14 cellular contexts compared by ENCODE assay signal in the genomic region with DNA sequence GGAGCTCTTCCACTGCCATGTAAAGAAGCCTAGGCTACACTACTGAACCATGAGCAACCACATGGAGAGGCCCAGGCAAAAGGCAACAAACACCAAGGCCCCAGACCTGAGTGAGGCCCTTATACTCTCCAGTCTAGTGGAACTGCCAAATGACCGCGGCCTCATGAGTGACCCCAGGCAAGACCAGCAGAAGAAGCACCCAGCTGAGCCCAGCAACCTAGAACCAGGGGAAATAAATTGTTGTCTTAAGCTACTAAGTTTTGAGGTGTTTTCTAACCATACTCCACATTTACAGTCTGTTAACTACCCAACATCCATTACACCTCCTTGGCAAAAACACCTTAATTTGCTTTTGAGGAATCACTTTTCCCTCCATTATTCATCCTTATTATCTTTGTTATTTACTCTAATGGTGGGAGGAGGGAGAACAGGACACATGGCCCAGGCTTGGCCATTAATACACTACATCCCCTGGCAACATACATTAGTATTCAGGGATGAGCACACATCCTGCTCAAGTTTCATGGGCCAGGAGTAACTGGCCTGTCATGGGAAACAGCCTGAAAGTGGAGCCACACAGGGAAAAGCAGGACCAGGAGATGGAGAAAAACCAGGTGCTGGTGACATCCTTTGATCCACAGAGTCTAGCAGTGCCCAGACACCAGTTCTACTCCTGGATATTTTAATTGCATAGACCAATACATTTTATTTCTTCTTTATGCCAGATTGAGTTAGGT.
"Had no signal": no experiment of that assay in that cellular context is flagged by ENCODE, and none has a peak within 500 bp of the region (broad histone marks: within the 10 kb centered on the region; RNA-seq: fewer than 3 reads in every experiment).

No MANE protein-coding gene starts in this region.

- H3K27ac ChIP-seq: adrenal gland, colonic mucosa, lower lobe of right lung, pancreas, uterus, VCaP had no signal

- H3K9me3 ChIP-seq: adrenal gland, colonic mucosa, lower lobe of right lung, pancreas, uterus had no signal

- ATAC-seq: activated T-cell treated with anti-CD3 and anti-CD28 coated beads, Interleukin-2, amount 50 U/mL, for 4 hours; lower lobe of right lung; pancreas; stimulated activated effector memory CD8-positive, alpha-beta T cell treated with anti-CD3 and anti-CD28 coated beads, Interleukin-12 subunit alpha, Interleukin-12 subunit beta, amount 100 ng/mL, for 72 hours had no signal

- H3K36me3 ChIP-seq: adrenal gland, colonic mucosa, lower lobe of right lung, pancreas, uterus had no signal

- H3K4me1 ChIP-seq: adrenal gland, colonic mucosa, lower lobe of right lung, uterus had no signal

- H3K27me3 ChIP-seq: adrenal gland, colonic mucosa, pancreas, uterus had no signal

- DNase-seq: activated CD4-positive, alpha-beta memory T cell treated with anti-CD3 and anti-CD28 coated beads for 36 hours; activated effector memory CD4-positive, alpha-beta T cell treated with Interleukin-2 at 50 U/mL for 16 hours; activated T-cell treated with anti-CD3 and anti-CD28 coated beads, Interleukin-2, amount 50 U/mL, for 4 hours; adrenal gland; caudate nucleus; colonic mucosa; effector CD4-positive, alpha-beta T cell; foreskin melanocyte; lower lobe of right lung; midbrain; pancreas; uterus had no signal

- H3K4me3 ChIP-seq: adrenal gland, colonic mucosa, lower lobe of right lung, pancreas, uterus had no signal
